In the genomic region with DNA sequence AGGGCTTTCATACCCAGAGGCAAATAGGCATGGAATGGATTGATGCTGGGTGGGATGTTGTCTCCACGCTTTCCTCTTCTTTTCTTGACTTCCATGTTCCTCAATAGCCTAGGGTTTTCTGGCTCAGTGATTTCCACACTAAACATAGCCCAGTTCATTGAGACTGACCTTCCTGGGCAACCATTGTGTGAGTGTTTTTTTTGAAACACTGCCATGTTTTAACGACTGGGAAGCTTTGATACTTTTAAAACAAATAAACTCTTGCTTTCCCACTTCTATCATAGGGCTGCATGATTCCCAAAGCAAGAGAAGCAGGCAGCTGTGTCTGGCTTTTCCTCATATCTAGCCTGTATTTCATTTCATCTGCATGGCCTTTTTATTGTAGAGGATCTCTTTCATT, we compare ENCODE assay signal across 35 cellular contexts.
"Had no signal": no experiment of that assay in that cellular context is flagged by ENCODE, and none has a peak within 500 bp of the region (broad histone marks: within the 10 kb centered on the region; RNA-seq: fewer than 3 reads in every experiment).

No MANE protein-coding gene starts in this region.

- DNase-seq: Karpas-422, Kasumi-1, KG1, MG63, MM.1S, MV-4-11, NCI-H1048, NCI-H1092, NCI-H1092 treated with DMSO at 0.1 percent for 48 hours, NCI-H1105 treated with DMSO at 0.1 percent for 48 hours, NCI-H1417, NCI-H1417 treated with DMSO at 0.1 percent for 48 hours, NCI-H1436, NCI-H1436 treated with DMSO at 0.1 percent for 48 hours, NCI-H146, NCI-H1694, NCI-H1694 treated with DMSO at 0.1 percent for 48 hours, NCI-H187, NCI-H187 treated with DMSO at 0.1 percent for 48 hours, NCI-H1930, NCI-H2029, NCI-H2029 treated with DMSO at 0.1 percent for 48 hours, NCI-H2081, NCI-H2081 treated with DMSO at 0.1 percent for 48 hours, NCI-H2107, NCI-H2171, NCI-H2171 treated with DMSO at 0.1 percent for 48 hours, NCI-H2227 treated with DMSO at 0.1 percent for 48 hours, NCI-H226, NCI-H446, NCI-H446 treated with DMSO at 0.1 percent for 48 hours, NCI-H510A, NCI-H510A treated with DMSO at 0.1 percent for 48 hours, NCI-H524 had no signal

- H3K4me3 ChIP-seq: MG63 had no signal

- H3K27ac ChIP-seq: KMS-11 had no signal
